Comparison of ENCODE assay signal across 10 cellular contexts in genomic region chr1:94579876-94580294, GRCh38. TPM values are rescaled to one million over a fixed set of nuclear protein-coding genes. Genes with fewer than 3 reads are reported as not detected.
DNase-seq lines count a peak whose midpoint lies in the region; ATAC-seq and TF ChIP-seq lines count a peak whose summit lies in the region.
"Had no signal": no experiment of that assay in that cellular context is flagged by ENCODE, and none has a peak within 500 bp of the region (broad histone marks: within the 10 kb centered on the region; RNA-seq: fewer than 3 reads in every experiment).

No MANE protein-coding gene starts in this region.

- TF ChIP-seq POLR2A in esophagus muscularis mucosa (IDR thresholded peaks at IDR 0.05; ENCODE audit: low read depth): no peak

- BruUV-seq in PC-9 (replicated peaks; lab: Mats Ljungman, UMichigan): no TSS peak

- H3K4me2 ChIP-seq in PC-9: peak overlapping the region; percentile 47

- no CpG with 5 or more reads among the region's 2 CpGs for WGBS in esophagus muscularis mucosa

- POLR2A ChIA-PET in PC-9 (lab: Charles Lee; ENCODE audit: unreplicated experiment): interaction anchor here (0.6 to 1.2 kb wide), 5 partner anchors 37 to 50 kb away, joined by 3 to 5 read pairs (median 3); partner anchors contain the start of gene F3

- TF ChIP-seq CTCF in PC-9 (conservative IDR thresholded peaks at IDR 0.05) (no peak), esophagus muscularis mucosa (IDR thresholded peaks at IDR 0.05) (no peak), osteocyte (IDR thresholded peaks at IDR 0.05) (no peak)

- H3K36me3 ChIP-seq in PC-9 (ENCODE audit: low read depth): no peaks in the 10 kb centered on the region
- no peaks in the 10 kb centered on the region for H3K36me3 ChIP-seq in esophagus muscularis mucosa

- no peak overlapping the region for H3K4me3 Mint-ChIP-seq in osteocyte (ENCODE audit: unreplicated experiment)
- H3K4me3 Mint-ChIP-seq in stimulated activated naive B cell treated with anti-CD40 and anti-IgM and Interleukin-4, amounts not matched to agents 10 μg/mL and 1 μg/mL and 100 μg/mL, for 72 hours: no peak overlapping the region

- H3K4me3 ChIP-seq in PC-9 (no peak overlapping the region), esophagus muscularis mucosa (no peak overlapping the region)
- H3K4me3 ChIP-seq: dorsolateral prefrontal cortex had no signal

- peak overlapping the region; percentile 88 for H3K27ac Mint-ChIP-seq in osteocyte (ENCODE audit: unreplicated experiment)
- no peak overlapping the region for H3K27ac Mint-ChIP-seq in stimulated activated naive B cell treated with anti-CD40 and anti-IgM and Interleukin-4, amounts not matched to agents 10 μg/mL and 1 μg/mL and 100 μg/mL, for 72 hours

- H3K9me2 ChIP-seq in PC-9 (ENCODE audit: insufficient read depth): no peaks in the 10 kb centered on the region

- H3K27ac ChIP-seq in PC-9: peak overlapping the region; percentile 66
- H3K27ac ChIP-seq in esophagus muscularis mucosa (replicated peaks in 1 of 4): no peak overlapping the region
- H3K27ac ChIP-seq: dorsolateral prefrontal cortex, HL-60 had no signal

- peaks cover 12% of the 10 kb centered on the region for H3K36me3 Mint-ChIP-seq in osteocyte (ENCODE audit: unreplicated experiment)
- H3K36me3 Mint-ChIP-seq in stimulated activated naive B cell treated with anti-CD40 and anti-IgM and Interleukin-4, amounts not matched to agents 10 μg/mL and 1 μg/mL and 100 μg/mL, for 72 hours: peaks cover 4 to 8% of the 10 kb centered on the region in 2 donors

- H3K27me3 Mint-ChIP-seq in osteocyte (ENCODE audit: unreplicated experiment): no peaks in the 10 kb centered on the region
- H3K27me3 Mint-ChIP-seq in stimulated activated naive B cell treated with anti-CD40 and anti-IgM and Interleukin-4, amounts not matched to agents 10 μg/mL and 1 μg/mL and 100 μg/mL, for 72 hours: peaks cover 21 to 27% of the 10 kb centered on the region in 2 donors

- no peak for ATAC-seq in stimulated activated naive B cell treated with anti-CD40 and anti-IgM and Interleukin-4, amounts not matched to agents 10 μg/mL and 1 μg/mL and 100 μg/mL, for 72 hours (replicated peaks)
- ATAC-seq in HG03521 (IDR thresholded peaks at IDR 0.05; ENCODE audit: unreplicated experiment): no peak
- ATAC-seq in HG02885 (IDR thresholded peaks at IDR 0.05; ENCODE audit: poor library complexity, unreplicated experiment): no peak

- H3F3A ChIP-seq in PC-9 (ENCODE audit: insufficient read depth, low read depth): peaks cover 11% of the 10 kb centered on the region; the same call in 1 of the 2 replicates

- H2AFZ ChIP-seq in PC-9: peak overlapping the region; percentile 20; the same call in 1 of the 2 replicates

- H3K4me1 Mint-ChIP-seq in osteocyte (ENCODE audit: unreplicated experiment): peaks cover 39% of the 10 kb centered on the region
- H3K4me1 Mint-ChIP-seq in stimulated activated naive B cell treated with anti-CD40 and anti-IgM and Interleukin-4, amounts not matched to agents 10 μg/mL and 1 μg/mL and 100 μg/mL, for 72 hours: no peaks in the 10 kb centered on the region

- intact Hi-C loops in PC-9 (cut with micrococcal nuclease; ENCODE audit: unreplicated experiment): loop anchor here (1.0 to 2.0 kb wide), 6 partner anchors 17 to 148 kb away; no protein-coding TSS in a partner anchor
- intact Hi-C loops in esophagus muscularis mucosa (cut with DNase I): no loop called here

- H3K27me3 ChIP-seq in PC-9 (ENCODE audit: insufficient read depth, low read depth) (no peaks in the 10 kb centered on the region), esophagus muscularis mucosa (no peaks in the 10 kb centered on the region)
- H3K27me3 ChIP-seq: dorsolateral prefrontal cortex had no signal

- DNase-seq in DMS53 treated with DMSO at 0.1 percent for 48 hours (lab: John Stamatoyannopoulos, UW; ENCODE audit: unreplicated experiment): peak; percentile 8
- peak; percentile 88 to 98 for DNase-seq in PC-9
- DNase-seq in esophagus muscularis mucosa (ENCODE audit: extremely low spot score): peak; percentile 85
- DNase-seq in osteocyte (ENCODE audit: extremely low spot score, unreplicated experiment): peak; percentile 91
- DNase-seq in nucleus accumbens (lab: John Stamatoyannopoulos, UW): no peak
- no peak for DNase-seq in stimulated activated naive B cell treated with anti-CD40 and anti-IgM and Interleukin-4, amounts not matched to agents 10 μg/mL and 1 μg/mL and 100 μg/mL, for 72 hours
- DNase-seq: dorsolateral prefrontal cortex had no signal

- H4K20me1 ChIP-seq in PC-9 (ENCODE audit: insufficient read depth): no peaks in the 10 kb centered on the region

- no peaks in the 10 kb centered on the region for H3K79me2 ChIP-seq in PC-9 (ENCODE audit: low read depth)

- H3K9me3 ChIP-seq in PC-9 (ENCODE audit: insufficient read depth, low read depth) (peaks cover 36% of the 10 kb centered on the region), esophagus muscularis mucosa (peaks cover 0 to 16% (median 0%) of the 10 kb centered on the region in 4 donors)

- CTCF ChIA-PET in PC-9 (lab: Charles Lee): no interaction called here

- H3K9me3 Mint-ChIP-seq in osteocyte (ENCODE audit: unreplicated experiment): peaks cover 18% of the 10 kb centered on the region
- peaks cover 20 to 24% of the 10 kb centered on the region in 2 donors for H3K9me3 Mint-ChIP-seq in stimulated activated naive B cell treated with anti-CD40 and anti-IgM and Interleukin-4, amounts not matched to agents 10 μg/mL and 1 μg/mL and 100 μg/mL, for 72 hours

- peaks cover 35% of the 10 kb centered on the region for H3K4me1 ChIP-seq in PC-9 (replicated peaks; ENCODE audit: insufficient read depth)
- H3K4me1 ChIP-seq in esophagus muscularis mucosa: peaks cover 0 to 11% (median 10%) of the 10 kb centered on the region in 4 donors

- no peak for TF ChIP-seq EP300 in esophagus muscularis mucosa (IDR thresholded peaks at IDR 0.05)

RNA-seq across cellular contexts. Expression of gene F3, which starts 38.3 kb away (rescaled TPM):
- 335 and 434 TPM in 2 replicates for total RNA-seq in PC-9 (2021)
- 10 to 100 TPM; 12.6 to 56.3 (median 17.5) TPM for total RNA-seq in esophagus muscularis mucosa
- total RNA-seq in osteocyte: 11.2 and 12.1 TPM in 2 replicates

Comparison
In these comparisons a context has a peak if more than half of its experiments do, and no peak if none do; other contexts are left out.
1. DNase-seq: peak in DMS53 treated with DMSO at 0.1 percent for 48 hours (single experiment), PC-9 (2 of 2), esophagus muscularis mucosa (single experiment) and osteocyte (single experiment); none in nucleus accumbens (0 of 56) and stimulated activated naive B cell treated with anti-CD40 and anti-IgM and Interleukin-4, amounts not matched to agents 10 μg/mL and 1 μg/mL and 100 μg/mL, for 72 hours (single experiment).